17 cellular contexts compared by ENCODE assay signal in the genomic region with DNA sequence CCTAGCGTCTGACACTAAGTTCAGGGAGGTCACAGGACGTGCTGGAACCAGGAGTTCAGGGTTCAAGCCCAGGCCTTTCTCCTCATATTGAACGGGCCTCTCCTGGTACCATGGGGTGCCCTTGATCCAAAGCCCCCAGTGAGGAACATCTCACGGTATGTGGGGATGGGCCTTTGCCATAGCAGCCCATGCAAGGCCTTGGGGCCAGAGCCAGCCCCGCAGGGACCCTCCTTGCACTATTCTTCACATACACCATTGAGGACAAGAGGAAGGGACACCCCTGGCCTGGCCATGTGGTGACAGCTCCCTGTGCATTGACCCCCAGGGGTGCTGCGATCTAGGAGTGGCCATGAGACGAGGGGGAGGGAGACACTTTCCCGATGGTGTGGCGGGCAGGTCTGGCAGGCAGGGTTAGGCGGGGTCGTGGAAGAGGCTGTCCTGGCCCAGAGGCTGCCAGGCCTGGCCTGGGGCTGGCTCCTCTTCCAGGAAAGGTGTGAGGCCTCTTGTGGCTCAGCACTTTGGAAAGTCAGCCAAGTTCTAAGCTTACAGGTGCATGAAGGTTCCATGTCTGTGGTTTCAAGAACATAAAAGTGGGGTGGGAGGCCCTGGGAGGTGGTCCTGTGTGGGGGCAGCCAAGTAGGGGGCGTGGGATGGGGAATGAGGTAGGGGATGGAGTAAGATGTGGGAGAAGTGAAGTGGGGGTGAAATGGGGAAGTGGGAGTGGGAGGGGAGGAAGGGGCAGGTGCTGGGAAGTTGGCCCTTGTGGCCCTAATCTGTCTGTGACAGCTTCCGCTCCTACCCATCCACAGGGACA.
DNase-seq lines count a peak whose midpoint lies in the region; ATAC-seq, FAIRE-seq and TF ChIP-seq lines count a peak whose summit lies in the region.
"Had no signal": no experiment of that assay in that cellular context is flagged by ENCODE, and none has a peak within 500 bp of the region (broad histone marks: within the 10 kb centered on the region; RNA-seq: fewer than 3 reads in every experiment).

No MANE protein-coding gene starts in this region.

- H3K9me3 Mint-ChIP-seq in activated CD8-positive, alpha-beta memory T cell treated with anti-CD3 and anti-CD28 coated beads, Interleukin-2, amount 10 ng/mL, durations not matched to agents 7 days and 5 days (ENCODE audit: low read depth): no peaks in the 10 kb centered on the region
- H3K9me3 Mint-ChIP-seq: CD4-positive, CD25-positive, alpha-beta regulatory T cell had no signal

- H4K91ac ChIP-seq in H1 (replicated peaks; ENCODE audit: insufficient read length, low read length): no peak overlapping the region

- no peak overlapping the region for H2AFZ ChIP-seq in H1 (ENCODE audit: low read length)
- H2AFZ ChIP-seq: PC-9 had no signal

- H3K4me3 Mint-ChIP-seq in activated CD8-positive, alpha-beta memory T cell treated with anti-CD3 and anti-CD28 coated beads, Interleukin-2, amount 10 ng/mL, durations not matched to agents 7 days and 5 days: no peak overlapping the region

- H3K79me2 ChIP-seq in H1 (ENCODE audit: control insufficient read depth in 1 of 2, insufficient read depth in 2 of 2, low read length in 2 of 2): no peaks in the 10 kb centered on the region

- no peak overlapping the region for H3K4ac ChIP-seq in H1 (replicated peaks; ENCODE audit: insufficient read length, low read depth, low read length)

- TF ChIP-seq CTCF in H1 (IDR thresholded peaks at IDR 0.05; ENCODE audit: control extremely low read depth in 1 of 3, insufficient read depth in 1 of 3, low read depth in 1 of 3, low read length in 3 of 3) (no peak), thyroid gland (IDR thresholded peaks at IDR 0.05) (no peak)

- H3K27me3 Mint-ChIP-seq in activated CD8-positive, alpha-beta memory T cell treated with anti-CD3 and anti-CD28 coated beads, Interleukin-2, amount 10 ng/mL, durations not matched to agents 7 days and 5 days: peaks cover 33% of the 10 kb centered on the region

- no peak for TF ChIP-seq POLR2A in H1 (IDR thresholded peaks at IDR 0.05; ENCODE audit: control extremely low read depth in 1 of 2, low read depth in 2 of 2, low read length in 2 of 2)
- TF ChIP-seq POLR2A in thyroid gland (IDR thresholded peaks at IDR 0.05): no peak

- H3K9me3 ChIP-seq in H1 (ENCODE audit: insufficient read depth in 2 of 2, low read depth in 1 of 2, low read length in 1 of 2): no peaks in the 10 kb centered on the region
- H3K9me3 ChIP-seq in thyroid gland: no peaks in the 10 kb centered on the region

- no peak overlapping the region for H2BK120ac ChIP-seq in H1 (replicated peaks; ENCODE audit: low read depth, low read length)

- H3K18ac ChIP-seq in H1 (ENCODE audit: extremely low read depth, low read length): no peak overlapping the region

- intact Hi-C loops in thyroid gland (cut with DNase I): loop anchor here (10.0 kb wide), 1 partner anchor 123 kb away; no protein-coding TSS in a partner anchor

- ATAC-seq in activated CD8-positive, alpha-beta memory T cell treated with anti-CD3 and anti-CD28 coated beads, Interleukin-2, amount 10 ng/mL, durations not matched to agents 7 days and 5 days: no peak
- ATAC-seq in GM21360 (IDR thresholded peaks at IDR 0.05; ENCODE audit: unreplicated experiment): no peak
- ATAC-seq: HCT116 had no signal

- H3K36me3 ChIP-seq in H1 (ENCODE audit: control insufficient read depth in 2 of 4, insufficient read depth in 4 of 4, low read length in 3 of 4): no peaks in the 10 kb centered on the region
- H3K36me3 ChIP-seq in thyroid gland: no peaks in the 10 kb centered on the region

- no peak overlapping the region for H2BK5ac ChIP-seq in H1 (ENCODE audit: low read depth, low read length)

- peak overlapping the region; percentile 33; the same call in 1 of the 2 replicates for H2BK12ac ChIP-seq in H1 (ENCODE audit: low read depth, low read length)

- peaks cover 0 to 1% of the 10 kb centered on the region in 2 experiments for H4K20me1 ChIP-seq in H1 (replicated peaks in 1 of 2; ENCODE audit: control insufficient read depth in 1 of 2, insufficient read depth in 2 of 2, low read length in 2 of 2)

- H3K56ac ChIP-seq in H1 (replicated peaks; ENCODE audit: insufficient read length, low read depth, low read length): no peak overlapping the region

- TF ChIP-seq EP300 in Ishikawa (IDR thresholded peaks at IDR 0.05; ENCODE audit: borderline replicate concordance) (no peak), H1 (IDR thresholded peaks at IDR 0.05; ENCODE audit: borderline replicate concordance in 1 of 2, low read depth in 2 of 2, low read length in 2 of 2) (no peak)

- H3K4me1 ChIP-seq in H1 (replicated peaks in 1 of 4; ENCODE audit: control insufficient read depth in 3 of 4, insufficient read depth in 4 of 4, low read length in 3 of 4) (peaks cover 3 to 35% (median 22%) of the 10 kb centered on the region in 4 experiments; a peak in 6 of 7 replicates), thyroid gland (peaks cover 16 to 39% of the 10 kb centered on the region in 2 donors)

- POLR2A ChIA-PET in H1 (lab: Charles Lee; ENCODE audit: partially characterized antibody): interaction anchor here (1.0 to 1.9 kb wide), 6 partner anchors 8 to 131 kb away, joined by 3 to 9 read pairs (median 4); a partner anchor contains a TSS

- no peak overlapping the region for H2AK5ac ChIP-seq in H1 (ENCODE audit: low read depth, low read length)

- H3K9ac ChIP-seq in H1 (replicated peaks in 1 of 4; ENCODE audit: extremely low read depth in 1 of 4, low read depth in 3 of 4, low read length in 3 of 4): no peak overlapping the region

- peaks cover 4% of the 10 kb centered on the region; the same call in 1 of the 2 replicates for H3K23me2 ChIP-seq in H1 (ENCODE audit: low read depth, low read length)

- no peak overlapping the region for H3K4me2 ChIP-seq in H1 (ENCODE audit: insufficient read depth in 1 of 2, low read depth in 2 of 2, low read length in 2 of 2)
- H3K4me2 ChIP-seq: PC-9 had no signal

- no peak overlapping the region for H3K14ac ChIP-seq in H1 (ENCODE audit: insufficient read length)

- WGBS in H1 (ENCODE audit: extremely low coverage in 1 of 2, insufficient coverage in 1 of 2, insufficient read length in 1 of 2, insufficient replicate concordance in 2 of 2, low coverage in 1 of 2, low lambda C conversion rate in 2 of 2, missing lambda C conversion rate in 1 of 2), 2 experiments: 86% methylated on average over 12 of the region's 13 CpGs; no CpG with 5 or more reads in 1 of the 2 experiments
- WGBS in thyroid gland, 2 donors: 62 to 63% methylated on average over 11 to 12 of the region's 13 CpGs

- H3K4me3 ChIP-seq in H1 (ENCODE audit: extremely low read depth in 1 of 4, insufficient read depth in 2 of 4, low read depth in 3 of 4, low read length in 4 of 4): no peak overlapping the region
- no peak overlapping the region for H3K4me3 ChIP-seq in thyroid gland (replicated peaks in 1 of 3)
- H3K4me3 ChIP-seq: PC-9, SK-N-MC had no signal

- H3K27me3 ChIP-seq in H1 (replicated peaks in 1 of 4; ENCODE audit: control insufficient read depth in 3 of 4, extremely low read depth in 1 of 4, insufficient read depth in 3 of 4, low read length in 3 of 4) (peaks cover 0 to 13% (median 1%) of the 10 kb centered on the region in 4 experiments; a peak in 2 of 7 replicates), thyroid gland (peaks cover 8% of the 10 kb centered on the region)

- no peak for TF ChIP-seq RAD21 in Ishikawa (IDR thresholded peaks at IDR 0.05; ENCODE audit: low read depth)
- TF ChIP-seq RAD21 in H1 (IDR thresholded peaks at IDR 0.05 in 1 of 2, conservative IDR thresholded peaks at IDR 0.05 in 1 of 2; ENCODE audit: low read depth in 2 of 2, low read length in 2 of 2): no peak

- CTCF ChIA-PET in activated CD8-positive, alpha-beta memory T cell treated with anti-CD3 and anti-CD28 coated beads, Interleukin-2, amount 10 ng/mL, durations not matched to agents 7 days and 5 days (lab: Charles Lee): no interaction called here
- CTCF ChIA-PET in H1 (lab: Charles Lee; ENCODE audit: partially characterized antibody): interaction anchor here (0.6 to 2.1 kb wide), 6 partner anchors 12 to 1881 kb away, joined by 3 to 9 read pairs (median 4); no protein-coding TSS in a partner anchor

- no peaks in the 10 kb centered on the region for H3K36me3 Mint-ChIP-seq in activated CD8-positive, alpha-beta memory T cell treated with anti-CD3 and anti-CD28 coated beads, Interleukin-2, amount 10 ng/mL, durations not matched to agents 7 days and 5 days
- H3K36me3 Mint-ChIP-seq: CD4-positive, CD25-positive, alpha-beta regulatory T cell had no signal

- H4K5ac ChIP-seq in H1 (ENCODE audit: insufficient read length, low read depth, low read length): no peak overlapping the region

- peak overlapping the region; percentile 51 for H3K27ac Mint-ChIP-seq in activated CD8-positive, alpha-beta memory T cell treated with anti-CD3 and anti-CD28 coated beads, Interleukin-2, amount 10 ng/mL, durations not matched to agents 7 days and 5 days
- H3K27ac Mint-ChIP-seq: CD4-positive, CD25-positive, alpha-beta regulatory T cell had no signal

- H2BK15ac ChIP-seq in H1 (ENCODE audit: low read length): no peak overlapping the region

- H3K79me1 ChIP-seq in H1 (ENCODE audit: low read depth, low read length): no peaks in the 10 kb centered on the region

- no peak overlapping the region for H4K8ac ChIP-seq in H1 (ENCODE audit: extremely low read depth, insufficient read depth, low read length)

- peaks cover 16% of the 10 kb centered on the region for H3K4me1 Mint-ChIP-seq in activated CD8-positive, alpha-beta memory T cell treated with anti-CD3 and anti-CD28 coated beads, Interleukin-2, amount 10 ng/mL, durations not matched to agents 7 days and 5 days

- H2BK20ac ChIP-seq in H1 (ENCODE audit: low read length): no peak overlapping the region

- no peak for DNase-seq in activated CD8-positive, alpha-beta memory T cell treated with anti-CD3 and anti-CD28 coated beads, Interleukin-2, amount 10 ng/mL, durations not matched to agents 7 days and 5 days
- DNase-seq in activated CD8-positive, alpha-beta memory T cell treated with anti-CD3 and anti-CD28 coated beads for 24 hours: no peak
- DNase-seq in H1 (ENCODE audit: low read depth in 1 of 2, low spot score in 2 of 2): no peak
- peak; percentile 63 to 65 for DNase-seq in thyroid gland
- DNase-seq in activated gamma-delta T cell (lab: John Stamatoyannopoulos, UW): no peak
- no peak for DNase-seq in COR-L47 (lab: John Stamatoyannopoulos, UW)
- DNase-seq: KG1, NCI-H1092, NCI-H2107, NCI-H446 treated with DMSO at 0.1 percent for 48 hours, NCI-H748 treated with DMSO at 0.1 percent for 48 hours, PC-9 had no signal

- H3K27ac ChIP-seq in H1 (ENCODE audit: low read depth, low read length) (no peak overlapping the region), thyroid gland (no peak overlapping the region)
- H3K27ac ChIP-seq: PC-9, SK-N-MC had no signal

- no peak overlapping the region for H3K23ac ChIP-seq in H1 (ENCODE audit: insufficient read length)

- no peak for FAIRE-seq in H1 (lab: Jason Lieb, UNC)

TF ChIP-seq in Ishikawa, 13 proteins besides CTCF, POLR2A, EP300 and RAD21 (continues in another document):
- no peak for TF ChIP-seq CEBPB (IDR thresholded peaks at IDR 0.05)

TF ChIP-seq in H1, 55 proteins besides CTCF, POLR2A, EP300 and RAD21 (continues in another document):
- TF ChIP-seq RBBP5 (IDR thresholded peaks at IDR 0.05; ENCODE audit: borderline replicate concordance, low read depth, low read length) (no peak), YY1 (IDR thresholded peaks at IDR 0.05; ENCODE audit: low read depth, low read length) (no peak), ASH2L (IDR thresholded peaks at IDR 0.05; ENCODE audit: low read length) (no peak)

Comparison
In these comparisons a context has a peak if more than half of its experiments do, and no peak if none do; other contexts are left out.
1. DNase-seq: peak in thyroid gland (2 of 2); none in activated CD8-positive, alpha-beta memory T cell treated with anti-CD3 and anti-CD28 coated beads, Interleukin-2, amount 10 ng/mL, durations not matched to agents 7 days and 5 days (single experiment), activated CD8-positive, alpha-beta memory T cell treated with anti-CD3 and anti-CD28 coated beads for 24 hours (single experiment), H1 (0 of 2), activated gamma-delta T cell (single experiment) and COR-L47 (single experiment).